ENCODE assay signal across 11 cellular contexts in the genomic region with DNA sequence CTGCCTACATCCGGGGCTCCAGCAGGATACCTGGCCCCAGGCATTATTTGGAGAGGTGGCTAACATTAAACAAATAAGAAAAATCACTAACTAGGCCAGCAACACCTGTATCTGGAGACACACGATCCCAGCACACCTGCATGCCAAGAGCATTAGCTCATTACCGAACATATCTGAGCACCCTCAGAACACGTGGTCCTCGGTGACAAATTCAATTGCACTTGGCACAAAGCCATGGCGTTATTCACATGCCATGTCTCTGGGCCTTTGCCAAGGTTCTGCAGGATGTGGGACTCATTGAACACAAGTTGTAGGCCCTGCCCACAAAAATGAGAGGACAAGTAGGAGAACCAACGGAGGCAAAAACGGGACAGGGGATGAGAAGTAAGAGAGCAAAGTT.
DNase-seq lines count a peak whose midpoint lies in the region; ATAC-seq, FAIRE-seq and TF ChIP-seq lines count a peak whose summit lies in the region.
"Had no signal": no experiment of that assay in that cellular context is flagged by ENCODE, and none has a peak within 500 bp of the region (broad histone marks: within the 10 kb centered on the region; RNA-seq: fewer than 3 reads in every experiment).

No MANE protein-coding gene starts in this region.

- H3K36me3 ChIP-seq in A673 (ENCODE audit: insufficient read depth, low read length, poor library complexity, severe bottlenecking) = no peaks in the 10 kb centered on the region

- peaks cover 8% of the 10 kb centered on the region for H3K4me1 ChIP-seq in A673 (ENCODE audit: insufficient read depth, low read length, poor library complexity, severe bottlenecking)

- CTCF ChIA-PET in A673 (lab: Charles Lee) = no interaction called here

- BruUV-seq in A673 (replicated peaks; lab: Mats Ljungman, UMichigan) = no TSS peak

- intact Hi-C loops in A673 (cut with micrococcal nuclease; ENCODE audit: unreplicated experiment) = no loop called here

- no peak overlapping the region for H3K4me3 ChIP-seq in A673 (ENCODE audit: low read depth, low read length, poor library complexity, severe bottlenecking)
- H3K4me3 ChIP-seq: GM12878 had no signal

- POLR2A ChIA-PET in A673 (lab: Charles Lee; ENCODE audit: low non-redundant PET) = no interaction called here

- ATAC-seq in HG03354 (IDR thresholded peaks at IDR 0.05; ENCODE audit: poor library complexity, severe bottlenecking, unreplicated experiment) = no peak
- ATAC-seq: GM12878 had no signal

- FAIRE-seq in GM12891 (lab: Jason Lieb, UNC) = no peak
- FAIRE-seq: GM12878, H1, HTR-8/SVneo had no signal

- no peak for TF ChIP-seq CTCF in A673 (conservative IDR thresholded peaks at IDR 0.05; ENCODE audit: low read depth, low read length)

- H3K27me3 ChIP-seq in A673 (replicated peaks; ENCODE audit: insufficient read depth, low read depth, low read length, poor library complexity) = no peaks in the 10 kb centered on the region

- no peak for TF ChIP-seq POLR2A in GM12891 (IDR thresholded peaks at IDR 0.05; ENCODE audit: low read depth, low read length)

- H3K9me3 ChIP-seq in A673 (ENCODE audit: low read depth, low read length, poor library complexity, severe bottlenecking) = no peaks in the 10 kb centered on the region

- no peak overlapping the region for H3K27ac ChIP-seq in A673 (ENCODE audit: low read depth, low read length, poor library complexity, severe bottlenecking)

- DNase-seq in A673 (ENCODE audit: low spot score) (peak; percentile 74), LoVo (ENCODE audit: low spot score) (peak; percentile 87), NCI-H748 (lab: John Stamatoyannopoulos, UW; ENCODE audit: unreplicated experiment) (peak; percentile 97), glomerular visceral epithelial cell (ENCODE audit: extremely low spot score) (peak; percentile 2), GM12891 (ENCODE audit: insufficient read length, low spot score) (no peak), 8988T (no peak), T-helper 1 cell (no peak)

TF ChIP-seq in GM12891, 5 proteins besides CTCF, POLR2A, EP300 and RAD21:
- TF ChIP-seq SPI1 (IDR thresholded peaks at IDR 0.05; ENCODE audit: low read depth, low read length) = no peak
- TF ChIP-seq TAF1 (IDR thresholded peaks at IDR 0.05; ENCODE audit: low read depth, low read length) = no peak

Comparison
In these comparisons a context has a peak if more than half of its experiments do, and no peak if none do; other contexts are left out.
1. DNase-seq: peak in A673 (single experiment), LoVo (single experiment), NCI-H748 (single experiment) and glomerular visceral epithelial cell (single experiment); none in GM12891 (single experiment), 8988T (single experiment) and T-helper 1 cell (0 of 5).